8 cellular contexts compared by ENCODE assay signal in the genomic region with DNA sequence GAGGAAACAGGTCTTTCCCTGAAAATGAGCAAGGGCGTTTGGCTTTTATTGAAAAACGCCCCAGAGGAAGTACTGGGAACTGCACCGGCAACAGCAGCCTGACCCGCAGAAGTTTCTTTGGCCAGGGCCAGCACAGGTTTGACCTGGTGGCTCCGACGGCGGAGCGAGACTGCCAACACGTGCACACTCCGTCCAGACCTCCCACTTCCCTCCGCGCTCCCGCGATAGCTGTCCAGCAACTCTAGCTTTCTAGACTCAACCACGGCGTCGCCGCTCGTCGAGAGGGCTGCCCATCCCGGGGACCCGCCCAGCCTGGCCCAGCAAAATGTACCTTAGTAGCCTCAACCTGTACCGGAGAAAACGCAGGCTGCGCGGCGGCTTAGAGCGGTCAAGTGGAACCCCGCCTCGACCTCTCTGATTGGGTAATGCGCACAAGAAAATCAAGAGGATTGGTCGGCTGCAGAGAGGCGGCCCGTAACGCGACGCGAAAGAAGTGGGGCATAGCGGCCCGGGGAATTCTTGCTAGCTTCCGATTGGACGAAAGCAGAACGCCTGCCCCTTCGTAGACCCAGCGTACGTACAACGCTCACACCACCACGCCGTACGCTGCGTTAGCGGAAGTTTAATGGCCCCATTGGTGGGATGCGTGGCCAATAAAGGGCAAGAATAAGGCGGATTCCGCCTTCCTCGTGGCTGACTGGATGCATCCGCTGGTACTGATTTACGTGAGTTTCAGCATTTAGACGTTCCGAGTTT. TPM values are rescaled to one million over a fixed set of nuclear protein-coding genes. Genes with fewer than 3 reads are reported as not detected.
DNase-seq lines count a peak whose midpoint lies in the region; ATAC-seq and TF ChIP-seq lines count a peak whose summit lies in the region.

A gene with protein sequence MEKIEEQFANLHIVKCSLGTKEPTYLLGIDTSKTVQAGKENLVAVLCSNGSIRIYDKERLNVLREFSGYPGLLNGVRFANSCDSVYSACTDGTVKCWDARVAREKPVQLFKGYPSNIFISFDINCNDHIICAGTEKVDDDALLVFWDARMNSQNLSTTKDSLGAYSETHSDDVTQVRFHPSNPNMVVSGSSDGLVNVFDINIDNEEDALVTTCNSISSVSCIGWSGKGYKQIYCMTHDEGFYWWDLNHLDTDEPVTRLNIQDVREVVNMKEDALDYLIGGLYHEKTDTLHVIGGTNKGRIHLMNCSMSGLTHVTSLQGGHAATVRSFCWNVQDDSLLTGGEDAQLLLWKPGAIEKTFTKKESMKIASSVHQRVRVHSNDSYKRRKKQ (minus strand): TSS at position 399 of the 756 bp plus-strand sequence. CDS start 41,929 bp downstream, outside the sequence.

- TF ChIP-seq POLR2A in GM18505 (IDR thresholded peaks at IDR 0.05; ENCODE audit: borderline replicate concordance, extremely low read depth, insufficient read depth, insufficient read length) (peak; percentile 89), vagina (IDR thresholded peaks at IDR 0.05) (peak in 1 of 2 donors; percentile 25)

- H3K27me3 Mint-ChIP-seq in T-helper 2 cell treated with Interferon-gamma antibody and Interleukin-4, amounts not matched to agents 5 μg/mL and 100 μg/mL, for 36 hours (ENCODE audit: low read depth) = no peaks in the 10 kb centered on the region

- TF ChIP-seq CTCF in ascending aorta (IDR thresholded peaks at IDR 0.05) (peak; percentile 71 to 86 (median 76)), vagina (IDR thresholded peaks at IDR 0.05) (peak in 1 of 3 experiments; percentile 78)

- H3K4me1 Mint-ChIP-seq in T-helper 2 cell treated with Interferon-gamma antibody and Interleukin-4, amounts not matched to agents 5 μg/mL and 100 μg/mL, for 36 hours (ENCODE audit: low read depth) = peaks cover 33% of the 10 kb centered on the region

- peaks cover 29% of the 10 kb centered on the region for H3K36me3 Mint-ChIP-seq in T-helper 2 cell treated with Interferon-gamma antibody and Interleukin-4, amounts not matched to agents 5 μg/mL and 100 μg/mL, for 36 hours (ENCODE audit: low read depth)

- ATAC-seq in GM18505 (IDR thresholded peaks at IDR 0.05; ENCODE audit: unreplicated experiment) (peak; percentile 83), HG02973 (IDR thresholded peaks at IDR 0.05; ENCODE audit: unreplicated experiment) (peak; percentile 79), right cardiac atrium (peak; percentile 99)

- H3K9me3 Mint-ChIP-seq in T-helper 2 cell treated with Interferon-gamma antibody and Interleukin-4, amounts not matched to agents 5 μg/mL and 100 μg/mL, for 36 hours = peaks cover 5% of the 10 kb centered on the region

- peak within 1 kb of the TSS; percentile 82 for H3K4me3 Mint-ChIP-seq in T-helper 2 cell treated with Interferon-gamma antibody and Interleukin-4, amounts not matched to agents 5 μg/mL and 100 μg/mL, for 36 hours

- H3K4me1 ChIP-seq in ascending aorta (peaks cover 3 to 11% of the 10 kb centered on the region in 2 donors), right cardiac atrium (ENCODE audit: control insufficient read depth, insufficient read depth, low read length) (no peaks in the 10 kb centered on the region), vagina (peaks cover 19% of the 10 kb centered on the region)

- H3K4me3 ChIP-seq in ascending aorta = peak within 1 kb of the TSS; percentile 79 to 83
- peak within 1 kb of the TSS; percentile 98 for H3K4me3 ChIP-seq in right cardiac atrium (ENCODE audit: low read length)
- H3K4me3 ChIP-seq in vagina = peak within 1 kb of the TSS; percentile 62 to 70

- DNase-seq in NCI-H1930 (lab: John Stamatoyannopoulos, UW) = peak; percentile 98
- peak; percentile 97 for DNase-seq in T-helper 2 cell treated with Interferon-gamma antibody and Interleukin-4, amounts not matched to agents 5 μg/mL and 100 μg/mL, for 36 hours (ENCODE audit: low spot score)
- DNase-seq in ascending aorta (ENCODE audit: low spot score in 2 of 2) = peak; percentile 94 to 99
- peak; percentile 98 for DNase-seq in right cardiac atrium
- DNase-seq in pulmonary artery endothelial cell (ENCODE audit: low read depth, low spot score) = peak; percentile 99
- DNase-seq in vagina (ENCODE audit: extremely low spot score in 2 of 2) = peak; percentile 98 to 100

- intact Hi-C loops in ascending aorta (cut with DNase I) (loop anchor here (1.0 to 10.0 kb wide), 5 partner anchors 85 to 1273 kb away; a partner anchor contains a TSS), right cardiac atrium (cut with DNase I) (no loop called here), vagina (cut with DNase I) (loop anchor here (5.0 kb wide), 1 partner anchor 99 kb away; a partner anchor contains a TSS)

- H3K27me3 ChIP-seq in ascending aorta (no peaks in the 10 kb centered on the region), right cardiac atrium (ENCODE audit: control insufficient read depth, insufficient read depth) (no peaks in the 10 kb centered on the region), vagina (no peaks in the 10 kb centered on the region)

- H3K27ac Mint-ChIP-seq in T-helper 2 cell treated with Interferon-gamma antibody and Interleukin-4, amounts not matched to agents 5 μg/mL and 100 μg/mL, for 36 hours = peak within 1 kb of the TSS; percentile 89

- H3K36me3 ChIP-seq in ascending aorta = no peaks in the 10 kb centered on the region
- no peaks in the 10 kb centered on the region for H3K36me3 ChIP-seq in vagina

- H3K9me3 ChIP-seq in ascending aorta = no peaks in the 10 kb centered on the region
- no peaks in the 10 kb centered on the region for H3K9me3 ChIP-seq in right cardiac atrium (ENCODE audit: control insufficient read depth, low read length)
- H3K9me3 ChIP-seq in vagina = no peaks in the 10 kb centered on the region

- peak within 1 kb of the TSS; percentile 93 to 94 for H3K27ac ChIP-seq in ascending aorta
- H3K27ac ChIP-seq in right cardiac atrium (ENCODE audit: low read length) = peak within 1 kb of the TSS; percentile 100
- peak within 1 kb of the TSS; percentile 95 for H3K27ac ChIP-seq in vagina

- under 1% methylated on average over 60 of the region's 60 CpGs for WGBS in right cardiac atrium

RNA-seq across cellular contexts. Expression of the gene that starts here (rescaled TPM):
- total RNA-seq in ascending aorta (not detected), right cardiac atrium (1 to 10 TPM; 6.6 to 8.8 (median 7.8) TPM), pulmonary artery endothelial cell (14.7 and 22.7 TPM in 2 replicates), vagina (7.4 TPM)
- 3.2 TPM for polyA plus RNA-seq in right cardiac atrium

Comparison
In these comparisons a context has a peak if more than half of its experiments do, and no peak if none do; other contexts are left out.
1. Peak in every context shown above with its lines: DNase-seq, ATAC-seq, H3K4me3 ChIP-seq and H3K27ac ChIP-seq.
2. Peak in DNase-seq, H3K4me3 ChIP-seq and H3K27ac ChIP-seq in ascending aorta; RNA of the gene not detected or under 1 TPM.
3. intact Hi-C loops: an anchor here in ascending aorta (1.0 to 10.0 kb wide) and vagina (5.0 kb wide); none called in right cardiac atrium.